Comparison of ENCODE assay signal across 11 cellular contexts in the genomic region with DNA sequence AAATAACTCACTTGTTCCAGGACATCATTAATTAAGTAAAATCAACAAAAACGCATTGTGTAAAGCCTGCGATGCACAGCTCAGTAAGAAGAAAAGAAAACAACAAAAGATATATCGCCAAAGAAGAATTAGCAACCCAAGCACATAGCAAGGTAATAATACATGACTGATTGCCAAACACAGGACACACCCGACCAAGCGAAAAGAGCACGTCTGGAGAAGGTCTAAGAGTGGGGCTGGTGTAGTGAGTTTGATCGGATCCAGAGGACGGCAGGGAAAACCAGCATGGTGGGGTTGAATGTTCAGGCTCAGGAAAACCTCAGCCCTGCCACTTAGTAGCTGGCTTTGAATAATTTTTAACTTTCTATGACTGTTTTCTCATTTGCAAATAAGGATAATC.
DNase-seq lines count a peak whose midpoint lies in the region; ATAC-seq, FAIRE-seq and TF ChIP-seq lines count a peak whose summit lies in the region.
"Had no signal": no experiment of that assay in that cellular context is flagged by ENCODE, and none has a peak within 500 bp of the region (broad histone marks: within the 10 kb centered on the region; RNA-seq: fewer than 3 reads in every experiment).

No MANE protein-coding gene starts in this region.

- TF ChIP-seq CTCF in A673 (conservative IDR thresholded peaks at IDR 0.05; ENCODE audit: low read depth, low read length) (no peak), bronchial epithelial cell (IDR thresholded peaks at IDR 0.05; ENCODE audit: insufficient read depth, low read length, severe bottlenecking) (no peak), mesothelial cell of epicardium (IDR thresholded peaks at IDR 0.05; ENCODE audit: unreplicated experiment) (no peak)

- H3K4me1 ChIP-seq in A673 (ENCODE audit: insufficient read depth, low read length, poor library complexity, severe bottlenecking) (peaks cover 95% of the 10 kb centered on the region), HUES6 (ENCODE audit: control insufficient read depth, insufficient read depth, low read length) (peaks cover 58% of the 10 kb centered on the region)

- no peaks in the 10 kb centered on the region for H3K36me3 Mint-ChIP-seq in mesothelial cell of epicardium

- no peaks in the 10 kb centered on the region for H3K36me3 ChIP-seq in A673 (ENCODE audit: insufficient read depth, low read length, poor library complexity, severe bottlenecking)
- H3K36me3 ChIP-seq in HUES6 (ENCODE audit: control insufficient read depth, insufficient read depth, low read length), result no peaks in the 10 kb centered on the region
- H3K36me3 ChIP-seq in bronchial epithelial cell (ENCODE audit: control insufficient read depth, insufficient read depth, low read length), result no peaks in the 10 kb centered on the region

- H3K4me1 Mint-ChIP-seq in mesothelial cell of epicardium, result peaks cover 18% of the 10 kb centered on the region

- intact Hi-C loops in A673 (cut with micrococcal nuclease; ENCODE audit: unreplicated experiment), result loop anchor here (10.0 kb wide), 1 partner anchor 128 kb away; no protein-coding TSS in a partner anchor

- no peaks in the 10 kb centered on the region for H3K27me3 Mint-ChIP-seq in mesothelial cell of epicardium (ENCODE audit: low read depth)

- no peak for FAIRE-seq in bronchial epithelial cell (lab: Jason Lieb, UNC)

- no peak overlapping the region for H3K4me3 Mint-ChIP-seq in mesothelial cell of epicardium

- H3K9me3 ChIP-seq in A673 (ENCODE audit: low read depth, low read length, poor library complexity, severe bottlenecking) (no peaks in the 10 kb centered on the region), HUES6 (ENCODE audit: control insufficient read depth, insufficient read depth, low read depth, low read length) (no peaks in the 10 kb centered on the region)

- CTCF ChIA-PET in A673 (lab: Charles Lee), result no interaction called here

- H3K4me3 ChIP-seq in A673 (ENCODE audit: low read depth, low read length, poor library complexity, severe bottlenecking), result no peak overlapping the region
- no peak overlapping the region for H3K4me3 ChIP-seq in HUES6 (ENCODE audit: low read depth, low read length)
- H3K4me3 ChIP-seq in bronchial epithelial cell (ENCODE audit: low read depth, low read length), result no peak overlapping the region

- H3K27ac ChIP-seq in A673 (ENCODE audit: low read depth, low read length, poor library complexity, severe bottlenecking), result peak overlapping the region; percentile 92
- H3K27ac ChIP-seq in HUES6 (ENCODE audit: low read depth, low read length), result peak overlapping the region; percentile 1; the same call in 1 of the 2 replicates

- POLR2A ChIA-PET in A673 (lab: Charles Lee; ENCODE audit: low non-redundant PET), result no interaction called here

- H3K27ac Mint-ChIP-seq in mesothelial cell of epicardium, result peak overlapping the region; percentile 5

- BruUV-seq in A673 (replicated peaks; lab: Mats Ljungman, UMichigan), result no TSS peak

- no peak for DNase-seq in A673 (ENCODE audit: low spot score)
- DNase-seq in bronchial epithelial cell (ENCODE audit: low read depth), result peak; percentile 8
- no peak for DNase-seq in mesothelial cell of epicardium (ENCODE audit: low spot score in 2 of 2, unreplicated experiment in 2 of 2)
- no peak for DNase-seq in dermis blood vessel endothelial cell
- DNase-seq: activated naive CD4-positive, alpha-beta T cell treated with Interleukin-2 at 50 U/mL for 16 hours; central memory CD4-positive, alpha-beta T cell; substantia nigra had no signal

- H3K9me3 Mint-ChIP-seq in mesothelial cell of epicardium, result no peaks in the 10 kb centered on the region

- no peak overlapping the region for H3K9ac ChIP-seq in HUES6 (ENCODE audit: low read length)

- ATAC-seq in HG03432 (IDR thresholded peaks at IDR 0.05; ENCODE audit: unreplicated experiment) (no peak), GM19324 (IDR thresholded peaks at IDR 0.05; ENCODE audit: low FRiP score, unreplicated experiment) (no peak), HG02981 (IDR thresholded peaks at IDR 0.05; ENCODE audit: unreplicated experiment) (no peak)

- H3K27me3 ChIP-seq in A673 (replicated peaks; ENCODE audit: insufficient read depth, low read depth, low read length, poor library complexity), result no peaks in the 10 kb centered on the region
- H3K27me3 ChIP-seq in HUES6 (ENCODE audit: control insufficient read depth, insufficient read depth, low read length), result no peaks in the 10 kb centered on the region
- no peaks in the 10 kb centered on the region for H3K27me3 ChIP-seq in bronchial epithelial cell (ENCODE audit: control insufficient read depth, insufficient read depth, low read length)
